1 cellular context compared by ENCODE assay signal in genomic region chr10:42336593-42337337, GRCh38.
A peak's percentile ranks its signal among the peaks of the same experiment; 100 is the strongest.
TF ChIP-seq lines count a peak whose summit lies in the region.

No MANE protein-coding gene starts in this region.

TF ChIP-seq in K562, 482 proteins besides CTCF, POLR2A, EP300 and RAD21 (continued from another document):
- TF ChIP-seq ZNF280A (IDR thresholded peaks at IDR 0.05; ENCODE audit: low read depth, partially characterized antibody) (peak; percentile 15), MTA3 (IDR thresholded peaks at IDR 0.05; ENCODE audit: borderline replicate concordance) (0 out of 2 replicates have a peak, but pooled peaks have one; percentile 25), ETS1 (conservative IDR thresholded peaks at IDR 0.05; ENCODE audit: control insufficient read depth, low read depth, low read length) (peak; percentile 62; the same call in 1 of the 2 replicates)
